16 cellular contexts compared by ENCODE assay signal in genomic region chr12:12482150-12482761, GRCh38.
DNase-seq lines count a peak whose midpoint lies in the region; ATAC-seq and TF ChIP-seq lines count a peak whose summit lies in the region.
"Had no signal": no experiment of that assay in that cellular context is flagged by ENCODE, and none has a peak within 500 bp of the region (broad histone marks: within the 10 kb centered on the region; RNA-seq: fewer than 3 reads in every experiment).

No MANE protein-coding gene starts in this region.

- H3K4me1 ChIP-seq in esophagus (ENCODE audit: control insufficient read depth in 2 of 2, insufficient read depth in 2 of 2, low read length in 1 of 2): no peaks in the 10 kb centered on the region
- peaks cover 0 to 7% (median 0%) of the 10 kb centered on the region in 4 donors for H3K4me1 ChIP-seq in stomach
- peaks cover 0 to 19% (median 0%) of the 10 kb centered on the region in 12 donors for H3K4me1 ChIP-seq in heart left ventricle
- H3K4me1 ChIP-seq: tibial artery had no signal

- H3K4me1 Mint-ChIP-seq in activated CD8-positive, alpha-beta memory T cell treated with anti-CD3 and anti-CD28 coated beads, Interleukin-2, amount 10 ng/mL, durations not matched to agents 7 days and 5 days: peaks cover 74% of the 10 kb centered on the region
- peaks cover 77% of the 10 kb centered on the region for H3K4me1 Mint-ChIP-seq in activated CD4-positive, alpha-beta memory T cell treated with anti-CD3 and anti-CD28 coated beads, Interleukin-2, amount 10 ng/mL, durations not matched to agents 7 days and 5 days
- H3K4me1 Mint-ChIP-seq: neural progenitor cell had no signal

- peak; percentile 63 for ATAC-seq in activated CD8-positive, alpha-beta memory T cell treated with anti-CD3 and anti-CD28 coated beads, Interleukin-2, amount 10 ng/mL, durations not matched to agents 7 days and 5 days
- no peak for ATAC-seq in heart left ventricle
- ATAC-seq in HG03039 (IDR thresholded peaks at IDR 0.05; ENCODE audit: unreplicated experiment): no peak
- ATAC-seq: heart right ventricle, left colon, Panc1 had no signal

- H3K9me3 Mint-ChIP-seq in activated CD8-positive, alpha-beta memory T cell treated with anti-CD3 and anti-CD28 coated beads, Interleukin-2, amount 10 ng/mL, durations not matched to agents 7 days and 5 days (ENCODE audit: low read depth): no peaks in the 10 kb centered on the region
- H3K9me3 Mint-ChIP-seq in activated CD4-positive, alpha-beta memory T cell treated with anti-CD3 and anti-CD28 coated beads, Interleukin-2, amount 10 ng/mL, durations not matched to agents 7 days and 5 days: no peaks in the 10 kb centered on the region
- H3K9me3 Mint-ChIP-seq: neural progenitor cell had no signal

- H3K27ac Mint-ChIP-seq in activated CD8-positive, alpha-beta memory T cell treated with anti-CD3 and anti-CD28 coated beads, Interleukin-2, amount 10 ng/mL, durations not matched to agents 7 days and 5 days: peak overlapping the region; percentile 99
- peak overlapping the region; percentile 94 for H3K27ac Mint-ChIP-seq in activated CD4-positive, alpha-beta memory T cell treated with anti-CD3 and anti-CD28 coated beads, Interleukin-2, amount 10 ng/mL, durations not matched to agents 7 days and 5 days
- H3K27ac Mint-ChIP-seq: neural progenitor cell had no signal

- peaks cover 10 to 11% of the 10 kb centered on the region in 2 donors for H3K36me3 ChIP-seq in esophagus (ENCODE audit: control insufficient read depth in 2 of 2, insufficient read depth in 2 of 2, low read length in 1 of 2)
- peaks cover 21 to 86% (median 84%) of the 10 kb centered on the region in 4 donors for H3K36me3 ChIP-seq in stomach
- peaks cover 0 to 94% (median 53%) of the 10 kb centered on the region in 9 donors for H3K36me3 ChIP-seq in heart left ventricle
- H3K36me3 ChIP-seq: neural progenitor cell had no signal

- POLR2A ChIA-PET in activated CD4-positive, alpha-beta memory T cell treated with anti-CD3 and anti-CD28 coated beads, Interleukin-2, amount 10 ng/mL, durations not matched to agents 7 days and 5 days (lab: Charles Lee): interaction anchor here (0.6 to 22.6 kb wide), 31 partner anchors 7 to 832 kb away, joined by 3 to 580 read pairs (median 8); partner anchors contain the start of genes BORCS5, CDKN1B, CREBL2 and DUSP16

- WGBS in esophagus, 2 donors: 78 to 87% methylated on average over 6 of the region's 6 CpGs
- WGBS in stomach, 5 donors: 73 to 91% (median 89%) methylated on average over 6 of the region's 6 CpGs
- WGBS in heart left ventricle, 4 donors: 82 to 91% (median 87%) methylated on average over 6 of the region's 6 CpGs

- H3K4me3 Mint-ChIP-seq in activated CD8-positive, alpha-beta memory T cell treated with anti-CD3 and anti-CD28 coated beads, Interleukin-2, amount 10 ng/mL, durations not matched to agents 7 days and 5 days: peak overlapping the region; percentile 79
- peak overlapping the region; percentile 78 for H3K4me3 Mint-ChIP-seq in activated CD4-positive, alpha-beta memory T cell treated with anti-CD3 and anti-CD28 coated beads, Interleukin-2, amount 10 ng/mL, durations not matched to agents 7 days and 5 days
- H3K4me3 Mint-ChIP-seq: neural progenitor cell had no signal

- H3K4me3 ChIP-seq in esophagus (ENCODE audit: low read depth in 1 of 2, low read length in 2 of 2): no peak overlapping the region
- no peak overlapping the region for H3K4me3 ChIP-seq in stomach
- H3K4me3 ChIP-seq in heart left ventricle: peak overlapping the region in 1 of 12 donors; percentile 9
- H3K4me3 ChIP-seq: cardiac muscle cell, neural progenitor cell, tibial artery had no signal

- intact Hi-C loops in stomach (cut with DNase I; ENCODE audit: low total_unique reads): no loop called here
- intact Hi-C loops in heart left ventricle (cut with DNase I): no loop called here

- peaks cover 70% of the 10 kb centered on the region for H3K36me3 Mint-ChIP-seq in activated CD8-positive, alpha-beta memory T cell treated with anti-CD3 and anti-CD28 coated beads, Interleukin-2, amount 10 ng/mL, durations not matched to agents 7 days and 5 days
- peaks cover 78% of the 10 kb centered on the region for H3K36me3 Mint-ChIP-seq in activated CD4-positive, alpha-beta memory T cell treated with anti-CD3 and anti-CD28 coated beads, Interleukin-2, amount 10 ng/mL, durations not matched to agents 7 days and 5 days (ENCODE audit: low read depth)

- no peak for TF ChIP-seq POLR2A in stomach (IDR thresholded peaks at IDR 0.05)
- TF ChIP-seq POLR2A in heart left ventricle (IDR thresholded peaks at IDR 0.05): no peak

- DNase-seq in activated CD8-positive, alpha-beta memory T cell treated with anti-CD3 and anti-CD28 coated beads, Interleukin-2, amount 10 ng/mL, durations not matched to agents 7 days and 5 days: peak; percentile 57
- DNase-seq in activated CD8-positive, alpha-beta memory T cell treated with anti-CD3 and anti-CD28 coated beads, Interleukin-2, amount 50 U/mL, for 4 hours: no peak
- DNase-seq in activated CD4-positive, alpha-beta memory T cell treated with anti-CD3 and anti-CD28 coated beads, Interleukin-2, amount 10 ng/mL, durations not matched to agents 7 days and 5 days: peak; percentile 59
- DNase-seq in stomach: no peak
- DNase-seq in heart left ventricle: no peak
- DNase-seq in DMS79 treated with DMSO at 0.1 percent for 48 hours (lab: John Stamatoyannopoulos, UW): no peak
- DNase-seq: heart right ventricle, left colon, NCI-H1092, NCI-H226, tibial artery had no signal

- H3K9me3 ChIP-seq in esophagus (ENCODE audit: control insufficient read depth in 2 of 2, insufficient read depth in 1 of 2, low read depth in 1 of 2, low read length in 1 of 2): no peaks in the 10 kb centered on the region
- no peaks in the 10 kb centered on the region for H3K9me3 ChIP-seq in stomach
- no peaks in the 10 kb centered on the region for H3K9me3 ChIP-seq in heart left ventricle
- H3K9me3 ChIP-seq: heart right ventricle, tibial artery had no signal

- TF ChIP-seq EP300 in stomach (IDR thresholded peaks at IDR 0.05): no peak

- no peaks in the 10 kb centered on the region for H3K27me3 Mint-ChIP-seq in activated CD8-positive, alpha-beta memory T cell treated with anti-CD3 and anti-CD28 coated beads, Interleukin-2, amount 10 ng/mL, durations not matched to agents 7 days and 5 days
- no peaks in the 10 kb centered on the region for H3K27me3 Mint-ChIP-seq in activated CD4-positive, alpha-beta memory T cell treated with anti-CD3 and anti-CD28 coated beads, Interleukin-2, amount 10 ng/mL, durations not matched to agents 7 days and 5 days

- CTCF ChIA-PET in activated CD8-positive, alpha-beta memory T cell treated with anti-CD3 and anti-CD28 coated beads, Interleukin-2, amount 10 ng/mL, durations not matched to agents 7 days and 5 days (lab: Charles Lee): interaction anchor here (1.0 to 2.7 kb wide), 9 partner anchors 8 to 116 kb away, joined by 3 to 16 read pairs (median 6); no protein-coding TSS in a partner anchor
- CTCF ChIA-PET in activated CD4-positive, alpha-beta memory T cell treated with anti-CD3 and anti-CD28 coated beads, Interleukin-2, amount 10 ng/mL, durations not matched to agents 7 days and 5 days (lab: Charles Lee): interaction anchor here (0.7 to 2.6 kb wide), 12 partner anchors 8 to 255 kb away, joined by 3 to 14 read pairs (median 6); partner anchors contain the start of gene DUSP16

- TF ChIP-seq CTCF in stomach (IDR thresholded peaks at IDR 0.05): no peak
- no peak for TF ChIP-seq CTCF in heart left ventricle (IDR thresholded peaks at IDR 0.05)

- H3K27ac ChIP-seq in esophagus (ENCODE audit: low read depth in 2 of 2, low read length in 1 of 2) (peak overlapping the region; percentile 7 to 58), stomach (peak overlapping the region; percentile 47 to 61 (median 58)), heart left ventricle (peak overlapping the region in 1 of 12 donors; percentile 73)
- H3K27ac ChIP-seq: cardiac muscle cell, neural progenitor cell, tibial artery had no signal

- H3K27me3 ChIP-seq in esophagus (ENCODE audit: control insufficient read depth in 1 of 2, insufficient read depth in 2 of 2, low read length in 2 of 2) (no peaks in the 10 kb centered on the region), stomach (no peaks in the 10 kb centered on the region), heart left ventricle (no peaks in the 10 kb centered on the region)
- H3K27me3 ChIP-seq: cardiac muscle cell, heart right ventricle, neural progenitor cell, tibial artery had no signal

Comparison
In these comparisons a context has a peak if more than half of its experiments do, and no peak if none do; other contexts are left out.
1. DNase-seq: peak in activated CD8-positive, alpha-beta memory T cell treated with anti-CD3 and anti-CD28 coated beads, Interleukin-2, amount 10 ng/mL, durations not matched to agents 7 days and 5 days (single experiment) and activated CD4-positive, alpha-beta memory T cell treated with anti-CD3 and anti-CD28 coated beads, Interleukin-2, amount 10 ng/mL, durations not matched to agents 7 days and 5 days (single experiment); none in activated CD8-positive, alpha-beta memory T cell treated with anti-CD3 and anti-CD28 coated beads, Interleukin-2, amount 50 U/mL, for 4 hours (single experiment), stomach (single experiment), heart left ventricle (0 of 5) and DMS79 treated with DMSO at 0.1 percent for 48 hours (single experiment).